ENCODE assay signal across 1 cellular context in genomic region chr9:84811726-84812074, GRCh38.
TF ChIP-seq lines count a peak whose summit lies in the region.

No MANE protein-coding gene starts in this region.

TF ChIP-seq in GM23338, 12 proteins besides CTCF, POLR2A, EP300 and RAD21 (continued from another document):
- TF ChIP-seq, protein P1, sequence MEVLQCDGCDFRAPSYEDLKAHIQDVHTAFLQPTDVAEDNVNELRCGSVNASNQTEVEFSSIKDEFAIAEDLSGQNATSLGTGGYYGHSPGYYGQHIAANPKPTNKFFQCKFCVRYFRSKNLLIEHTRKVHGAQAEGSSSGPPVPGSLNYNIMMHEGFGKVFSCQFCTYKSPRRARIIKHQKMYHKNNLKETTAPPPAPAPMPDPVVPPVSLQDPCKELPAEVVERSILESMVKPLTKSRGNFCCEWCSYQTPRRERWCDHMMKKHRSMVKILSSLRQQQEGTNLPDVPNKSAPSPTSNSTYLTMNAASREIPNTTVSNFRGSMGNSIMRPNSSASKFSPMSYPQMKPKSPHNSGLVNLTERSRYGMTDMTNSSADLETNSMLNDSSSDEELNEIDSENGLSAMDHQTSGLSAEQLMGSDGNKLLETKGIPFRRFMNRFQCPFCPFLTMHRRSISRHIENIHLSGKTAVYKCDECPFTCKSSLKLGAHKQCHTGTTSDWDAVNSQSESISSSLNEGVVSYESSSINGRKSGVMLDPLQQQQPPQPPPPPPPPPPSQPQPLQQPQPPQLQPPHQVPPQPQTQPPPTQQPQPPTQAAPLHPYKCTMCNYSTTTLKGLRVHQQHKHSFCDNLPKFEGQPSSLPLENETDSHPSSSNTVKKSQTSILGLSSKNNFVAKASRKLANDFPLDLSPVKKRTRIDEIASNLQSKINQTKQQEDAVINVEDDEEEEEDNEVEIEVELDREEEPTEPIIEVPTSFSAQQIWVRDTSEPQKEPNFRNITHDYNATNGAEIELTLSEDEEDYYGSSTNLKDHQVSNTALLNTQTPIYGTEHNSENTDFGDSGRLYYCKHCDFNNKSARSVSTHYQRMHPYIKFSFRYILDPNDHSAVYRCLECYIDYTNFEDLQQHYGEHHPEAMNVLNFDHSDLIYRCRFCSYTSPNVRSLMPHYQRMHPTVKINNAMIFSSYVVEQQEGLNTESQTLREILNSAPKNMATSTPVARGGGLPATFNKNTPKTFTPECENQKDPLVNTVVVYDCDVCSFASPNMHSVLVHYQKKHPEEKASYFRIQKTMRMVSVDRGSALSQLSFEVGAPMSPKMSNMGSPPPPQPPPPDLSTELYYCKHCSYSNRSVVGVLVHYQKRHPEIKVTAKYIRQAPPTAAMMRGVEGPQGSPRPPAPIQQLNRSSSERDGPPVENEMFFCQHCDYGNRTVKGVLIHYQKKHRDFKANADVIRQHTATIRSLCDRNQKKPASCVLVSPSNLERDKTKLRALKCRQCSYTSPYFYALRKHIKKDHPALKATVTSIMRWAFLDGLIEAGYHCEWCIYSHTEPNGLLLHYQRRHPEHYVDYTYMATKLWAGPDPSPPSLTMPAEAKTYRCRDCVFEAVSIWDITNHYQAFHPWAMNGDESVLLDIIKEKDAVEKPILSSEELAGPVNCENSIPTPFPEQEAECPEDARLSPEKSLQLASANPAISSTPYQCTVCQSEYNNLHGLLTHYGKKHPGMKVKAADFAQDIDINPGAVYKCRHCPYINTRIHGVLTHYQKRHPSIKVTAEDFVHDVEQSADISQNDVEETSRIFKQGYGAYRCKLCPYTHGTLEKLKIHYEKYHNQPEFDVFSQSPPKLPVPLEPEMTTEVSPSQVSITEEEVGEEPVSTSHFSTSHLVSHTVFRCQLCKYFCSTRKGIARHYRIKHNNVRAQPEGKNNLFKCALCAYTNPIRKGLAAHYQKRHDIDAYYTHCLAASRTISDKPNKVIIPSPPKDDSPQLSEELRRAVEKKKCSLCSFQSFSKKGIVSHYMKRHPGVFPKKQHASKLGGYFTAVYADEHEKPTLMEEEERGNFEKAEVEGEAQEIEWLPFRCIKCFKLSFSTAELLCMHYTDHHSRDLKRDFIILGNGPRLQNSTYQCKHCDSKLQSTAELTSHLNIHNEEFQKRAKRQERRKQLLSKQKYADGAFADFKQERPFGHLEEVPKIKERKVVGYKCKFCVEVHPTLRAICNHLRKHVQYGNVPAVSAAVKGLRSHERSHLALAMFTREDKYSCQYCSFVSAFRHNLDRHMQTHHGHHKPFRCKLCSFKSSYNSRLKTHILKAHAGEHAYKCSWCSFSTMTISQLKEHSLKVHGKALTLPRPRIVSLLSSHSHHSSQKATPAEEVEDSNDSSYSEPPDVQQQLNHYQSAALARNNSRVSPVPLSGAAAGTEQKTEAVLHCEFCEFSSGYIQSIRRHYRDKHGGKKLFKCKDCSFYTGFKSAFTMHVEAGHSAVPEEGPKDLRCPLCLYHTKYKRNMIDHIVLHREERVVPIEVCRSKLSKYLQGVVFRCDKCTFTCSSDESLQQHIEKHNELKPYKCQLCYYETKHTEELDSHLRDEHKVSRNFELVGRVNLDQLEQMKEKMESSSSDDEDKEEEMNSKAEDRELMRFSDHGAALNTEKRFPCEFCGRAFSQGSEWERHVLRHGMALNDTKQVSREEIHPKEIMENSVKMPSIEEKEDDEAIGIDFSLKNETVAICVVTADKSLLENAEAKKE (CRISPR knock-in tag; IDR thresholded peaks at IDR 0.05), result no peak
- TF ChIP-seq CREB1 (CRISPR knock-in tag; IDR thresholded peaks at IDR 0.05; ENCODE audit: low read depth) (no peak), STAT1 (IDR thresholded peaks at IDR 0.05; ENCODE audit: unreplicated experiment) (no peak), EZH2 (IDR thresholded peaks at IDR 0.05; ENCODE audit: low read depth, unreplicated experiment) (no peak), NANOG (IDR thresholded peaks at IDR 0.05; ENCODE audit: borderline replicate concordance) (no peak), EZH2phosphoT487 (IDR thresholded peaks at IDR 0.05; ENCODE audit: unreplicated experiment) (no peak), JUNB (IDR thresholded peaks at IDR 0.05; ENCODE audit: unreplicated experiment) (no peak), ZNF331 (CRISPR knock-in tag; IDR thresholded peaks at IDR 0.05; ENCODE audit: low read depth) (no peak)
- TF ChIP-seq, protein P2, sequence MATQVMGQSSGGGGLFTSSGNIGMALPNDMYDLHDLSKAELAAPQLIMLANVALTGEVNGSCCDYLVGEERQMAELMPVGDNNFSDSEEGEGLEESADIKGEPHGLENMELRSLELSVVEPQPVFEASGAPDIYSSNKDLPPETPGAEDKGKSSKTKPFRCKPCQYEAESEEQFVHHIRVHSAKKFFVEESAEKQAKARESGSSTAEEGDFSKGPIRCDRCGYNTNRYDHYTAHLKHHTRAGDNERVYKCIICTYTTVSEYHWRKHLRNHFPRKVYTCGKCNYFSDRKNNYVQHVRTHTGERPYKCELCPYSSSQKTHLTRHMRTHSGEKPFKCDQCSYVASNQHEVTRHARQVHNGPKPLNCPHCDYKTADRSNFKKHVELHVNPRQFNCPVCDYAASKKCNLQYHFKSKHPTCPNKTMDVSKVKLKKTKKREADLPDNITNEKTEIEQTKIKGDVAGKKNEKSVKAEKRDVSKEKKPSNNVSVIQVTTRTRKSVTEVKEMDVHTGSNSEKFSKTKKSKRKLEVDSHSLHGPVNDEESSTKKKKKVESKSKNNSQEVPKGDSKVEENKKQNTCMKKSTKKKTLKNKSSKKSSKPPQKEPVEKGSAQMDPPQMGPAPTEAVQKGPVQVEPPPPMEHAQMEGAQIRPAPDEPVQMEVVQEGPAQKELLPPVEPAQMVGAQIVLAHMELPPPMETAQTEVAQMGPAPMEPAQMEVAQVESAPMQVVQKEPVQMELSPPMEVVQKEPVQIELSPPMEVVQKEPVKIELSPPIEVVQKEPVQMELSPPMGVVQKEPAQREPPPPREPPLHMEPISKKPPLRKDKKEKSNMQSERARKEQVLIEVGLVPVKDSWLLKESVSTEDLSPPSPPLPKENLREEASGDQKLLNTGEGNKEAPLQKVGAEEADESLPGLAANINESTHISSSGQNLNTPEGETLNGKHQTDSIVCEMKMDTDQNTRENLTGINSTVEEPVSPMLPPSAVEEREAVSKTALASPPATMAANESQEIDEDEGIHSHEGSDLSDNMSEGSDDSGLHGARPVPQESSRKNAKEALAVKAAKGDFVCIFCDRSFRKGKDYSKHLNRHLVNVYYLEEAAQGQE (IDR thresholded peaks at IDR 0.05; ENCODE audit: unreplicated experiment), result no peak
